Comparison of ENCODE assay signal across 19 cellular contexts in genomic region chr20:23087587-23088275, GRCh38. TPM values are rescaled to one million over a fixed set of nuclear protein-coding genes. Genes with fewer than 3 reads are reported as not detected.
DNase-seq lines count a peak whose midpoint lies in the region; ATAC-seq and TF ChIP-seq lines count a peak whose summit lies in the region.
"Had no signal": no experiment of that assay in that cellular context is flagged by ENCODE, and none has a peak within 500 bp of the region (broad histone marks: within the 10 kb centered on the region; RNA-seq: fewer than 3 reads in every experiment).

No MANE protein-coding gene starts in this region.

- no peaks in the 10 kb centered on the region for H3K4me1 Mint-ChIP-seq in activated T-helper 17 cell treated with anti-CD3 and anti-CD28 coated beads, Interleukin-2, amount 50 U/mL, for 72 hours

- peak overlapping the region; percentile 89 for H3K27ac ChIP-seq in subcutaneous abdominal adipose tissue (ENCODE audit: low read depth, low read length)
- no peak overlapping the region for H3K27ac ChIP-seq in smooth muscle cell (ENCODE audit: low read depth)

- H3K9me3 Mint-ChIP-seq in activated T-helper 17 cell treated with anti-CD3 and anti-CD28 coated beads, Interleukin-2, amount 50 U/mL, for 72 hours: no peaks in the 10 kb centered on the region
- H3K9me3 Mint-ChIP-seq: CD4-positive, CD25-positive, alpha-beta regulatory T cell; H9; T-helper 1 cell treated with Interleukin-12 subunit alpha and Interleukin-12 subunit beta and Interleukin-4 antibody, amounts not matched to agents 30 μg/mL and 1 μg/mL, for 36 hours had no signal

- H3K4me3 ChIP-seq in Loucy (ENCODE audit: low read length, poor library complexity, severe bottlenecking): peak overlapping the region; percentile 91
- H3K4me3 ChIP-seq in subcutaneous abdominal adipose tissue (ENCODE audit: low read depth in 1 of 5, low read length in 5 of 5): no peak overlapping the region
- H3K4me3 ChIP-seq in smooth muscle cell: no peak overlapping the region

- no peak overlapping the region for H2AFZ ChIP-seq in Loucy (ENCODE audit: low read length)
- H2AFZ ChIP-seq in smooth muscle cell (ENCODE audit: low read depth): no peak overlapping the region

- peak; percentile 12 for DNase-seq in medulla oblongata (ENCODE audit: extremely low spot score)
- DNase-seq in smooth muscle cell (lab: John Stamatoyannopoulos, UW; ENCODE audit: unreplicated experiment): no peak
- no peak for DNase-seq in superior temporal gyrus (ENCODE audit: extremely low spot score)
- no peak for DNase-seq in mesenteric fat pad (ENCODE audit: low spot score)
- DNase-seq: activated CD8-positive, alpha-beta T cell treated with anti-CD3 and anti-CD28 coated beads, Interleukin-2, amount 10 ng/mL, durations not matched to agents 7 days and 5 days; activated effector memory CD4-positive, alpha-beta T cell treated with anti-CD3 and anti-CD28 coated beads, Interleukin-2, amount 50 U/mL, for 16 hours; CD4-positive, CD25-positive, alpha-beta regulatory T cell; H9; NCI-H1092 treated with DMSO at 0.1 percent for 48 hours; stimulated activated CD4-positive, alpha-beta T cell treated with anti-CD3 and anti-CD28 coated beads, Interleukin-2, amount 100 ng/mL, for 24 hours had no signal

- TF ChIP-seq CTCF in Loucy (conservative IDR thresholded peaks at IDR 0.05; ENCODE audit: low read length) (no peak), smooth muscle cell (IDR thresholded peaks at IDR 0.05; ENCODE audit: borderline replicate concordance, insufficient read depth, poor library complexity, severe bottlenecking) (no peak)

- H3K79me2 ChIP-seq in Loucy (ENCODE audit: insufficient read depth, low read length) (peaks cover 52% of the 10 kb centered on the region), smooth muscle cell (ENCODE audit: low read depth) (no peaks in the 10 kb centered on the region)

- H3K27me3 Mint-ChIP-seq in activated T-helper 17 cell treated with anti-CD3 and anti-CD28 coated beads, Interleukin-2, amount 50 U/mL, for 72 hours: peaks cover 8% of the 10 kb centered on the region

- H3K4me1 ChIP-seq in Loucy (ENCODE audit: insufficient read depth, low read length, poor library complexity, severe bottlenecking): peaks cover 47% of the 10 kb centered on the region
- peaks cover 0 to 40% (median 16%) of the 10 kb centered on the region in 5 donors for H3K4me1 ChIP-seq in subcutaneous abdominal adipose tissue (ENCODE audit: control insufficient read depth in 5 of 5, insufficient read depth in 5 of 5, low read length in 5 of 5)
- no peaks in the 10 kb centered on the region for H3K4me1 ChIP-seq in smooth muscle cell (ENCODE audit: low read depth)

- H3F3A ChIP-seq in Loucy (ENCODE audit: low read depth) (peaks cover 4% of the 10 kb centered on the region), smooth muscle cell (ENCODE audit: low read depth) (no peaks in the 10 kb centered on the region)

- H3K36me3 ChIP-seq in Loucy (ENCODE audit: insufficient read depth, low read length) (no peaks in the 10 kb centered on the region), subcutaneous abdominal adipose tissue (ENCODE audit: control insufficient read depth in 5 of 5, insufficient read depth in 5 of 5, low read length in 5 of 5) (no peaks in the 10 kb centered on the region), smooth muscle cell (ENCODE audit: low read depth) (no peaks in the 10 kb centered on the region)

- no peak for ATAC-seq in activated T-helper 17 cell treated with anti-CD3 and anti-CD28 coated beads, Interleukin-2, amount 50 U/mL, for 72 hours (replicated peaks)
- no peak for ATAC-seq in GM18873 (IDR thresholded peaks at IDR 0.05; ENCODE audit: low FRiP score, unreplicated experiment)
- ATAC-seq: activated CD8-positive, alpha-beta T cell treated with anti-CD3 and anti-CD28 coated beads, Interleukin-2, amount 10 ng/mL, durations not matched to agents 7 days and 5 days; Panc1 had no signal

- H3K36me3 Mint-ChIP-seq in activated T-helper 17 cell treated with anti-CD3 and anti-CD28 coated beads, Interleukin-2, amount 50 U/mL, for 72 hours (ENCODE audit: low read depth): no peaks in the 10 kb centered on the region
- H3K36me3 Mint-ChIP-seq: brain; CD4-positive, CD25-positive, alpha-beta regulatory T cell had no signal

- H3K9me2 ChIP-seq in Loucy (replicated peaks; ENCODE audit: low read depth, low read length): no peaks in the 10 kb centered on the region

- H3K4me3 Mint-ChIP-seq in activated T-helper 17 cell treated with anti-CD3 and anti-CD28 coated beads, Interleukin-2, amount 50 U/mL, for 72 hours: peak overlapping the region; percentile 73
- H3K4me3 Mint-ChIP-seq: activated CD8-positive, alpha-beta T cell treated with anti-CD3 and anti-CD28 coated beads, Interleukin-2, amount 10 ng/mL, durations not matched to agents 7 days and 5 days; brain; H9; T-helper 1 cell treated with Interleukin-12 subunit alpha and Interleukin-12 subunit beta and Interleukin-4 antibody, amounts not matched to agents 30 μg/mL and 1 μg/mL, for 36 hours had no signal

- no peaks in the 10 kb centered on the region for H3K27me3 ChIP-seq in Loucy (ENCODE audit: insufficient read depth, low read length, poor library complexity, severe bottlenecking)
- peaks cover 0 to 5% (median 0%) of the 10 kb centered on the region in 5 donors for H3K27me3 ChIP-seq in subcutaneous abdominal adipose tissue (ENCODE audit: control insufficient read depth in 5 of 5, insufficient read depth in 4 of 5, low read length in 5 of 5)
- no peaks in the 10 kb centered on the region for H3K27me3 ChIP-seq in smooth muscle cell (ENCODE audit: low read depth)

- H3K27ac Mint-ChIP-seq in activated T-helper 17 cell treated with anti-CD3 and anti-CD28 coated beads, Interleukin-2, amount 50 U/mL, for 72 hours: peak overlapping the region; percentile 84
- H3K27ac Mint-ChIP-seq: activated CD8-positive, alpha-beta T cell treated with anti-CD3 and anti-CD28 coated beads, Interleukin-2, amount 10 ng/mL, durations not matched to agents 7 days and 5 days; brain had no signal

- peak overlapping the region; percentile 95 for H3K4me2 ChIP-seq in Loucy (ENCODE audit: low read depth, low read length, poor library complexity, severe bottlenecking)
- no peak overlapping the region for H3K4me2 ChIP-seq in smooth muscle cell

- H3K9me3 ChIP-seq in Loucy (ENCODE audit: insufficient read depth, low read depth, low read length) (no peaks in the 10 kb centered on the region), subcutaneous abdominal adipose tissue (ENCODE audit: control insufficient read depth in 5 of 5, low read length in 5 of 5) (no peaks in the 10 kb centered on the region), smooth muscle cell (replicated peaks; ENCODE audit: low read depth) (no peaks in the 10 kb centered on the region)

- H4K20me1 ChIP-seq in Loucy (ENCODE audit: insufficient read depth, low read length, poor library complexity, severe bottlenecking) (peaks cover 10% of the 10 kb centered on the region), smooth muscle cell (ENCODE audit: low read depth) (no peaks in the 10 kb centered on the region)

- 95% methylated on average over 10 of the region's 10 CpGs for WGBS in smooth muscle cell (ENCODE audit: low lambda C conversion rate)

- peak overlapping the region; percentile 99 for H3K9ac ChIP-seq in Loucy (ENCODE audit: low read depth, low read length, poor library complexity, severe bottlenecking)
- peak overlapping the region in 1 of 5 donors; percentile 27 for H3K9ac ChIP-seq in subcutaneous abdominal adipose tissue (ENCODE audit: low read length in 5 of 5)
- no peak overlapping the region for H3K9ac ChIP-seq in smooth muscle cell (ENCODE audit: low read depth)

RNA-seq across cellular contexts. Expression of gene CD93, which starts 1.6 kb away (rescaled TPM):
- total RNA-seq in activated T-helper 17 cell treated with anti-CD3 and anti-CD28 coated beads, Interleukin-2, amount 50 U/mL, for 72 hours: 1 to 10 TPM; 5.4 to 6.7 TPM
- not detected in 2 replicates for total RNA-seq in smooth muscle cell
- not detected in 2 replicates for polyA plus RNA-seq in smooth muscle cell
- 105 TPM for total RNA-seq in mesenteric fat pad
- total RNA-seq: H9 had no signal

RNA-seq across cellular contexts. Expression of gene THBD, which starts 38.3 kb away (rescaled TPM):
- under 1 TPM in 1 of 2 donors, not detected in 1; 0.13 TPM for total RNA-seq in activated T-helper 17 cell treated with anti-CD3 and anti-CD28 coated beads, Interleukin-2, amount 50 U/mL, for 72 hours
- 8.4 and 9.9 TPM in 2 replicates for total RNA-seq in smooth muscle cell
- 10.0 and 10.5 TPM in 2 replicates for polyA plus RNA-seq in smooth muscle cell
- total RNA-seq in mesenteric fat pad: 49.6 TPM
- total RNA-seq: activated CD8-positive, alpha-beta T cell treated with anti-CD3 and anti-CD28 coated beads, Interleukin-2, amount 10 ng/mL, durations not matched to agents 7 days and 5 days; CD4-positive, CD25-positive, alpha-beta regulatory T cell had no signal
- polyA plus RNA-seq: CD4-positive, CD25-positive, alpha-beta regulatory T cell had no signal

RNA-seq across cellular contexts. Expression of gene SSTR4, which starts 52.6 kb away (rescaled TPM):
- total RNA-seq in activated T-helper 17 cell treated with anti-CD3 and anti-CD28 coated beads, Interleukin-2, amount 50 U/mL, for 72 hours: not detected
- total RNA-seq in smooth muscle cell: 0.09 TPM in 1 of 2 replicates, not detected in the other
- not detected in 2 replicates for polyA plus RNA-seq in smooth muscle cell
- not detected for total RNA-seq in mesenteric fat pad
- total RNA-seq: activated CD8-positive, alpha-beta T cell treated with anti-CD3 and anti-CD28 coated beads, Interleukin-2, amount 10 ng/mL, durations not matched to agents 7 days and 5 days; CD4-positive, CD25-positive, alpha-beta regulatory T cell; H9; left lobe of liver; omental fat pad had no signal
- polyA plus RNA-seq: CD4-positive, CD25-positive, alpha-beta regulatory T cell had no signal

Comparison
In these comparisons a context has a peak if more than half of its experiments do, and no peak if none do; other contexts are left out.
1. RNA of gene CD93, which starts 1.6 kb away (total RNA-seq): 105 TPM in mesenteric fat pad (single experiment); 5.4 to 6.7 TPM in activated T-helper 17 cell treated with anti-CD3 and anti-CD28 coated beads, Interleukin-2, amount 50 U/mL, for 72 hours and not detected in smooth muscle cell; every median in the first group is over 10 times any median in the second.